22 cellular contexts compared by ENCODE assay signal in genomic region chr1:244093265-244093638, GRCh38. TPM values are rescaled to one million over a fixed set of nuclear protein-coding genes. Genes with fewer than 3 reads are reported as not detected.
DNase-seq lines count a peak whose midpoint lies in the region; ATAC-seq, FAIRE-seq and TF ChIP-seq lines count a peak whose summit lies in the region.
"Had no signal": no experiment of that assay in that cellular context is flagged by ENCODE, and none has a peak within 500 bp of the region (broad histone marks: within the 10 kb centered on the region; RNA-seq: fewer than 3 reads in every experiment).

No MANE protein-coding gene starts in this region.

- FAIRE-seq in A549 (lab: Jason Lieb, UNC) = no peak
- FAIRE-seq: A204.1, GM12892, GM18507, H54 had no signal

- H3K9ac ChIP-seq in mucosa of rectum (ENCODE audit: low read depth in 1 of 2, low read length in 2 of 2) = peak overlapping the region in 1 of 2 donors; percentile 9

- no peaks in the 10 kb centered on the region for H3K27me3 Mint-ChIP-seq in Calu3 (ENCODE audit: unreplicated experiment)
- H3K27me3 Mint-ChIP-seq: CD4-positive, alpha-beta T cell had no signal

- H3K27ac ChIP-seq in A549 = peak overlapping the region; percentile 46 to 77
- H3K27ac ChIP-seq in mucosa of rectum (ENCODE audit: low read depth in 2 of 2, low read length in 2 of 2) = peak overlapping the region; percentile 76
- H3K27ac ChIP-seq in esophagus muscularis mucosa (replicated peaks in 1 of 4) = no peak overlapping the region
- H3K27ac ChIP-seq: C4-2B, HL-60 had no signal

- ATAC-seq in A549 (no peak), GM19035 (IDR thresholded peaks at IDR 0.05; ENCODE audit: unreplicated experiment) (no peak)
- ATAC-seq: GM23338 had no signal

- TF ChIP-seq EP300 in A549 (IDR thresholded peaks at IDR 0.05) (no peak), esophagus muscularis mucosa (IDR thresholded peaks at IDR 0.05) (no peak)

- H3K4me2 ChIP-seq in A549 = no peak overlapping the region; the same call in 2 of the 3 replicates
- H3K4me2 ChIP-seq: GM23338 had no signal

- H3K9me3 ChIP-seq in A549 = no peaks in the 10 kb centered on the region
- H3K9me3 ChIP-seq in mucosa of rectum (ENCODE audit: control insufficient read depth in 2 of 2, low read length in 2 of 2) = no peaks in the 10 kb centered on the region
- no peaks in the 10 kb centered on the region for H3K9me3 ChIP-seq in esophagus muscularis mucosa
- H3K9me3 ChIP-seq: Caco-2 had no signal

- no peak for TF ChIP-seq POLR2A in A549 (IDR thresholded peaks at IDR 0.05; ENCODE audit: low read length)
- TF ChIP-seq POLR2A in esophagus muscularis mucosa (IDR thresholded peaks at IDR 0.05; ENCODE audit: low read depth) = no peak

- H3K36me3 ChIP-seq in mucosa of rectum (ENCODE audit: control insufficient read depth in 2 of 2, insufficient read depth in 2 of 2, low read length in 2 of 2) = no peaks in the 10 kb centered on the region
- no peaks in the 10 kb centered on the region for H3K36me3 ChIP-seq in esophagus muscularis mucosa

- H3K4me3 Mint-ChIP-seq in Calu3 (ENCODE audit: low read depth, unreplicated experiment) = peak overlapping the region; percentile 26
- H3K4me3 Mint-ChIP-seq: CD4-positive, alpha-beta T cell; GM23338 had no signal

- peaks cover 5% of the 10 kb centered on the region for H3K36me3 Mint-ChIP-seq in Calu3 (ENCODE audit: insufficient read depth, unreplicated experiment)

- H3K4me3 ChIP-seq in A549 = no peak overlapping the region
- peak overlapping the region; percentile 31 for H3K4me3 ChIP-seq in epithelial cell of proximal tubule (ENCODE audit: low read depth, low read length)
- peak overlapping the region; percentile 47 to 58 for H3K4me3 ChIP-seq in mucosa of rectum (ENCODE audit: low read length in 2 of 2)
- no peak overlapping the region for H3K4me3 ChIP-seq in esophagus muscularis mucosa
- H3K4me3 ChIP-seq: GM23338 had no signal

- POLR2A ChIA-PET in A549 (lab: Yijun Ruan, JAX) = no interaction called here

- peaks cover 34% of the 10 kb centered on the region for H3K4me1 Mint-ChIP-seq in Calu3 (ENCODE audit: low read depth, unreplicated experiment)

- H3K4me1 ChIP-seq in A549 (peaks cover 17% of the 10 kb centered on the region), mucosa of rectum (ENCODE audit: control insufficient read depth in 2 of 2, insufficient read depth in 2 of 2, low read length in 2 of 2) (peaks cover 5 to 7% of the 10 kb centered on the region in 2 donors), esophagus muscularis mucosa (peaks cover 0 to 7% (median 2%) of the 10 kb centered on the region in 4 donors)

- TF ChIP-seq RAD21 in A549 (conservative IDR thresholded peaks at IDR 0.05 in 1 of 2, IDR thresholded peaks at IDR 0.05 in 1 of 2) = no peak

- no peaks in the 10 kb centered on the region for H3K27me3 ChIP-seq in mucosa of rectum (ENCODE audit: control insufficient read depth in 2 of 2, insufficient read depth in 2 of 2, low read length in 2 of 2)
- H3K27me3 ChIP-seq in esophagus muscularis mucosa = peaks cover 0 to 6% (median 0%) of the 10 kb centered on the region in 4 donors

- DNase-seq in A549 (ENCODE audit: low read depth in 1 of 2, low spot score in 1 of 2) = no peak
- DNase-seq in Calu3 = no peak
- DNase-seq in epithelial cell of proximal tubule (ENCODE audit: low read depth) = no peak
- DNase-seq in dedifferentiated amniotic fluid mesenchymal stem cell (ENCODE audit: extremely low spot score) = no peak
- DNase-seq in esophagus muscularis mucosa (ENCODE audit: extremely low spot score) = no peak
- DNase-seq in cardiac septum (ENCODE audit: low spot score) = no peak
- DNase-seq: AML-193; Caco-2; CD4-positive, alpha-beta T cell; DMS79; GDM1; HCEC 1CT; IMR-90 had no signal

- no TSS peak for BruUV-seq in Calu3 (replicated peaks; lab: Mats Ljungman, UMichigan)

- H3K9me3 Mint-ChIP-seq in Calu3 (ENCODE audit: low read depth, unreplicated experiment) = no peaks in the 10 kb centered on the region
- H3K9me3 Mint-ChIP-seq: CD4-positive, alpha-beta T cell; GM23338 had no signal

- intact Hi-C loops in Calu3 (cut with micrococcal nuclease; ENCODE audit: unreplicated experiment) (loop anchor here (5.0 kb wide), 1 partner anchor 69 kb away; no protein-coding TSS in a partner anchor), esophagus muscularis mucosa (cut with DNase I) (no loop called here), cardiac septum (cut with DNase I) (no loop called here)

- WGBS in A549 (ENCODE audit: missing lambda C conversion rate) = 88% methylated on average over 4 of the region's 4 CpGs
- WGBS in esophagus muscularis mucosa = 98% methylated on average over 4 of the region's 4 CpGs

- CTCF ChIA-PET in A549 (lab: Yijun Ruan, JAX) = no interaction called here
- CTCF ChIA-PET in Calu3 (lab: Charles Lee) = interaction anchor here (0.6 kb wide), 1 partner anchor 25 kb away, joined by 4 read pairs; no protein-coding TSS in a partner anchor

- TF ChIP-seq CTCF in A549 (IDR thresholded peaks at IDR 0.05) (no peak), Calu3 (IDR thresholded peaks at IDR 0.05; ENCODE audit: unreplicated experiment) (no peak), epithelial cell of proximal tubule (conservative IDR thresholded peaks at IDR 0.05; ENCODE audit: low read depth, low read length) (no peak), esophagus muscularis mucosa (IDR thresholded peaks at IDR 0.05) (no peak)

- H3K27ac Mint-ChIP-seq in Calu3 (ENCODE audit: unreplicated experiment) = peak overlapping the region; percentile 39
- H3K27ac Mint-ChIP-seq: CD4-positive, alpha-beta T cell; GM23338 had no signal

TF ChIP-seq in A549, 52 proteins besides CTCF, POLR2A, EP300 and RAD21 (continues in another document):
- TF ChIP-seq POLR2AphosphoS2 (conservative IDR thresholded peaks at IDR 0.05; ENCODE audit: low read length) (no peak), RARB (CRISPR knock-in tag; IDR thresholded peaks at IDR 0.05) (no peak), FOSL2 (IDR thresholded peaks at IDR 0.05) (no peak), FOSL2 (CRISPR knock-in tag; IDR thresholded peaks at IDR 0.05) (no peak), RNF2 (IDR thresholded peaks at IDR 0.05; ENCODE audit: borderline replicate concordance, low read depth) (no peak), CEBPB (IDR thresholded peaks at IDR 0.05) (no peak), HEYL (CRISPR knock-in tag; IDR thresholded peaks at IDR 0.05) (no peak), MAFK (IDR thresholded peaks at IDR 0.05; ENCODE audit: partially characterized antibody) (no peak), TFCP2L1 (CRISPR knock-in tag; IDR thresholded peaks at IDR 0.05) (no peak), EHMT2 (IDR thresholded peaks at IDR 0.05; ENCODE audit: low read depth) (no peak), RCOR1 (IDR thresholded peaks at IDR 0.05; ENCODE audit: low read depth, low read length) (no peak), GATA3 (IDR thresholded peaks at IDR 0.05; ENCODE audit: borderline replicate concordance) (no peak), PHF8 (IDR thresholded peaks at IDR 0.05; ENCODE audit: borderline replicate concordance, low read depth) (no peak), TP53 (CRISPR knock-in tag; IDR thresholded peaks at IDR 0.05) (no peak), NPAS2 (CRISPR knock-in tag; IDR thresholded peaks at IDR 0.05; ENCODE audit: borderline replicate concordance) (no peak), ZC3H11A (IDR thresholded peaks at IDR 0.05) (no peak), CHD2 (IDR thresholded peaks at IDR 0.05; ENCODE audit: low read length, partially characterized antibody) (no peak)
- TF ChIP-seq, protein P1, sequence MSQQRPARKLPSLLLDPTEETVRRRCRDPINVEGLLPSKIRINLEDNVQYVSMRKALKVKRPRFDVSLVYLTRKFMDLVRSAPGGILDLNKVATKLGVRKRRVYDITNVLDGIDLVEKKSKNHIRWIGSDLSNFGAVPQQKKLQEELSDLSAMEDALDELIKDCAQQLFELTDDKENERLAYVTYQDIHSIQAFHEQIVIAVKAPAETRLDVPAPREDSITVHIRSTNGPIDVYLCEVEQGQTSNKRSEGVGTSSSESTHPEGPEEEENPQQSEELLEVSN (IDR thresholded peaks at IDR 0.05; ENCODE audit: borderline replicate concordance, low read depth) = no peak
- TF ChIP-seq, protein P2, sequence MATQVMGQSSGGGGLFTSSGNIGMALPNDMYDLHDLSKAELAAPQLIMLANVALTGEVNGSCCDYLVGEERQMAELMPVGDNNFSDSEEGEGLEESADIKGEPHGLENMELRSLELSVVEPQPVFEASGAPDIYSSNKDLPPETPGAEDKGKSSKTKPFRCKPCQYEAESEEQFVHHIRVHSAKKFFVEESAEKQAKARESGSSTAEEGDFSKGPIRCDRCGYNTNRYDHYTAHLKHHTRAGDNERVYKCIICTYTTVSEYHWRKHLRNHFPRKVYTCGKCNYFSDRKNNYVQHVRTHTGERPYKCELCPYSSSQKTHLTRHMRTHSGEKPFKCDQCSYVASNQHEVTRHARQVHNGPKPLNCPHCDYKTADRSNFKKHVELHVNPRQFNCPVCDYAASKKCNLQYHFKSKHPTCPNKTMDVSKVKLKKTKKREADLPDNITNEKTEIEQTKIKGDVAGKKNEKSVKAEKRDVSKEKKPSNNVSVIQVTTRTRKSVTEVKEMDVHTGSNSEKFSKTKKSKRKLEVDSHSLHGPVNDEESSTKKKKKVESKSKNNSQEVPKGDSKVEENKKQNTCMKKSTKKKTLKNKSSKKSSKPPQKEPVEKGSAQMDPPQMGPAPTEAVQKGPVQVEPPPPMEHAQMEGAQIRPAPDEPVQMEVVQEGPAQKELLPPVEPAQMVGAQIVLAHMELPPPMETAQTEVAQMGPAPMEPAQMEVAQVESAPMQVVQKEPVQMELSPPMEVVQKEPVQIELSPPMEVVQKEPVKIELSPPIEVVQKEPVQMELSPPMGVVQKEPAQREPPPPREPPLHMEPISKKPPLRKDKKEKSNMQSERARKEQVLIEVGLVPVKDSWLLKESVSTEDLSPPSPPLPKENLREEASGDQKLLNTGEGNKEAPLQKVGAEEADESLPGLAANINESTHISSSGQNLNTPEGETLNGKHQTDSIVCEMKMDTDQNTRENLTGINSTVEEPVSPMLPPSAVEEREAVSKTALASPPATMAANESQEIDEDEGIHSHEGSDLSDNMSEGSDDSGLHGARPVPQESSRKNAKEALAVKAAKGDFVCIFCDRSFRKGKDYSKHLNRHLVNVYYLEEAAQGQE (IDR thresholded peaks at IDR 0.05) = no peak

RNA-seq across cellular contexts. Expression of gene ZBTB18, which starts 42.2 kb away (rescaled TPM):
- polyA plus RNA-seq in A549 (2011; rRNA removed) (9.1 and 9.9 TPM in 2 replicates), A549 (2017; fragmentation: RNase III; extraction: RNeasy Plus Mini Kit Qiagen cat#74134 plus additional on column Dnase treatment) (9.3 to 10.0 TPM (median 9.7 TPM) in 3 replicates)
- 6.1 and 7.1 TPM in 2 replicates for polyA plus RNA-seq in A549 (2012; cell fraction: cytosol; rRNA removed)
- polyA plus RNA-seq in A549 (2012; cell fraction: nucleus; rRNA removed) = 8.5 and 11.8 TPM in 2 replicates
- polyA minus RNA-seq in A549 (2011; rRNA and poly(A)+ RNA removed) = 8.5 and 8.8 TPM in 2 replicates
- total RNA-seq in Calu3 (2022) (35.8 and 37.8 TPM in 2 replicates), epithelial cell of proximal tubule (7.9 and 9.9 TPM in 2 replicates), esophagus muscularis mucosa (10 to 100 TPM; 15.0 to 23.7 (median 18.2) TPM), cardiac septum (18.0 TPM)

Comparison
In these comparisons a context has a peak if more than half of its experiments do, and no peak if none do; other contexts are left out.
1. H3K27ac ChIP-seq: peak in A549 (2 of 2) and mucosa of rectum (2 of 2); none in esophagus muscularis mucosa (0 of 4).
2. H3K4me3 ChIP-seq: peak in epithelial cell of proximal tubule (single experiment) and mucosa of rectum (2 of 2); none in A549 (single experiment) and esophagus muscularis mucosa (0 of 4).